8 cellular contexts compared by ENCODE assay signal in the genomic region with DNA sequence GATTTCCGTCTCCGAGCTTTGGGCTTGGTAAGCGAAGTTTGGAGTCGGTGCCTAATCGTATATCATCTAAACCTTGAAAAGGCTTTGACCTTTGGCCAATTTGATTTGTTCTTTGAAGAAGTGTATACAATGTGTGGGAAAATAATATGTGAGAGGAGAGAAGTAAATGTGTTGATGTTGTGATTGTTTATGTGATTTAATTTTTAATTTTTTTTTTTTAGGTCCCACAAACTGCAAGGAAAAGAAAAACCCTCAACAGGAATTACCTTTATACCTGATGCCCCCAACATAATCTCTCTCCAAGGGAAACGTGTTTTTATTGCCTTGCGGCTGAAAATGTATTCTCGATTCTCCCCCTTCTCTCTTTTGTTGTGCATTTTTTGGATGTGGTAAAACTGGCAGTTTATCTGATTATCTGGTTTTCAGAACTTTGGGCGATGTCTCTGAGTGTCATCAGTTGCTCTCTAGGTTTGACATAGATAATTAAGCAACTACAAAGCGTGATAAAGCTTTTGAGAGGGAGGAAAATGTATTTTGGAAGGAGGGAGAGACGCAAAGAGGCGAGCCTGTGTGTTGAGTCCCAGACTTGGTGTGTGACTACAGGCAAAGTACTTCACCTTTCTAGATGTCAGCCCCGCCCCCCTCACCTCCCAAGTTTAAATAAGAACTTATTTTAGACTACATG. TPM values are rescaled to one million over a fixed set of nuclear protein-coding genes. Genes with fewer than 3 reads are reported as not detected.
DNase-seq lines count a peak whose midpoint lies in the region; ATAC-seq, FAIRE-seq and TF ChIP-seq lines count a peak whose summit lies in the region.

No MANE protein-coding gene starts in this region.

- CTCF ChIA-PET in endothelial cell of umbilical vein (lab: Charles Lee): interaction anchor here (0.9 to 2.3 kb wide), 15 partner anchors 9 to 341 kb away, joined by 3 to 22 read pairs (median 4); no protein-coding TSS in a partner anchor

- FAIRE-seq in endothelial cell of umbilical vein (lab: Jason Lieb, UNC): no peak

- H3K79me2 ChIP-seq in endothelial cell of umbilical vein (ENCODE audit: control insufficient read depth, insufficient read depth, low read length): peaks cover 35% of the 10 kb centered on the region

- dilution Hi-C loops in endothelial cell of umbilical vein (cut with MboI; ENCODE audit: extremely low pct_ligation_motif_present, low sequenced_read_pairs): no loop called here

- H3K9me3 Mint-ChIP-seq in osteocyte (ENCODE audit: unreplicated experiment): no peaks in the 10 kb centered on the region

- H3K4me1 ChIP-seq in cardiac muscle cell (ENCODE audit: low read depth): peaks cover 15% of the 10 kb centered on the region
- peaks cover 19% of the 10 kb centered on the region for H3K4me1 ChIP-seq in endothelial cell of umbilical vein (ENCODE audit: control insufficient read depth, extremely low read depth, insufficient read depth, low read length)

- H3K36me3 ChIP-seq in cardiac muscle cell (no peaks in the 10 kb centered on the region), endothelial cell of umbilical vein (ENCODE audit: control insufficient read depth in 2 of 2, extremely low read depth in 1 of 2, insufficient read depth in 2 of 2, low read length in 2 of 2) (no peaks in the 10 kb centered on the region)

- TSS peak; percentile 76 for BruUV-seq in endothelial cell of umbilical vein (replicated peaks; lab: Mats Ljungman, UMichigan)

- peak overlapping the region; percentile 86 for H3K4me2 ChIP-seq in endothelial cell of umbilical vein (ENCODE audit: insufficient read depth, low read length)

- peaks cover 3% of the 10 kb centered on the region for H4K20me1 ChIP-seq in endothelial cell of umbilical vein (replicated peaks; ENCODE audit: control insufficient read depth, extremely low read depth, insufficient read depth, low read length)

- no peaks in the 10 kb centered on the region for H3K9me1 ChIP-seq in endothelial cell of umbilical vein (replicated peaks; ENCODE audit: control insufficient read depth, extremely low read depth, insufficient read depth, low read length)

- no peak for TF ChIP-seq POLR2A in endothelial cell of umbilical vein (IDR thresholded peaks at IDR 0.05; ENCODE audit: low read depth, low read length)

- TF ChIP-seq CTCF in cardiac muscle cell (IDR thresholded peaks at IDR 0.05; ENCODE audit: low read depth, low read length): no peak
- TF ChIP-seq CTCF in endothelial cell of umbilical vein (IDR thresholded peaks at IDR 0.05; ENCODE audit: extremely low read depth in 1 of 2, insufficient read depth in 1 of 2, low read depth in 1 of 2, low read length in 2 of 2): no peak
- TF ChIP-seq CTCF in osteocyte (IDR thresholded peaks at IDR 0.05): no peak

- ATAC-seq in Right ventricle myocardium superior (ENCODE audit: poor library complexity) (no peak), HG02571 (IDR thresholded peaks at IDR 0.05; ENCODE audit: unreplicated experiment) (no peak), GM18502 (IDR thresholded peaks at IDR 0.05; ENCODE audit: poor library complexity, unreplicated experiment) (no peak)

- POLR2A ChIA-PET in endothelial cell of umbilical vein (lab: Charles Lee): no interaction called here

- peak overlapping the region; percentile 94 for H3K9ac ChIP-seq in endothelial cell of umbilical vein (replicated peaks; ENCODE audit: extremely low read depth, insufficient read depth, low read length)

- H3K27me3 ChIP-seq in cardiac muscle cell: no peaks in the 10 kb centered on the region
- no peaks in the 10 kb centered on the region for H3K27me3 ChIP-seq in endothelial cell of umbilical vein (ENCODE audit: control insufficient read depth in 2 of 2, insufficient read depth in 2 of 2, low read length in 2 of 2)

- H3K27ac Mint-ChIP-seq in osteocyte (ENCODE audit: unreplicated experiment): peak overlapping the region; percentile 99

- H3K4me1 Mint-ChIP-seq in osteocyte (ENCODE audit: unreplicated experiment): peaks cover 30% of the 10 kb centered on the region

- no peaks in the 10 kb centered on the region for H3K27me3 Mint-ChIP-seq in osteocyte (ENCODE audit: unreplicated experiment)

- H3K4me3 Mint-ChIP-seq in osteocyte (ENCODE audit: unreplicated experiment): peak overlapping the region; percentile 87

- DNase-seq in cardiac muscle cell (ENCODE audit: low read depth in 1 of 2, low spot score in 1 of 2) (peak in 1 of 2 donors; percentile 27), Right ventricle myocardium superior (no peak), endothelial cell of umbilical vein (ENCODE audit: low read depth, low spot score) (no peak), osteocyte (ENCODE audit: extremely low spot score, unreplicated experiment) (no peak), NCI-H1930 (lab: John Stamatoyannopoulos, UW) (no peak)
- DNase-seq in activated CD4-positive, alpha-beta T cell treated with anti-CD3 and anti-CD28 coated beads, Interleukin-2, amount 50 U/mL, for 48 hours: peak; percentile 35 to 39

- peak overlapping the region; percentile 63 for H2AFZ ChIP-seq in endothelial cell of umbilical vein (ENCODE audit: low read depth, low read length)

- H3K9me3 ChIP-seq in cardiac muscle cell (ENCODE audit: low read depth) (no peaks in the 10 kb centered on the region), endothelial cell of umbilical vein (replicated peaks; ENCODE audit: control insufficient read depth, insufficient read depth, low read length) (no peaks in the 10 kb centered on the region)

- H3K27ac ChIP-seq in cardiac muscle cell: peak overlapping the region; percentile 99
- peak overlapping the region; percentile 90 for H3K27ac ChIP-seq in endothelial cell of umbilical vein (ENCODE audit: insufficient read depth, low read depth, low read length)

- H3K4me3 ChIP-seq in cardiac muscle cell (peak overlapping the region; percentile 98), endothelial cell of umbilical vein (replicated peaks in 1 of 3; ENCODE audit: insufficient read depth in 1 of 3, low read depth in 1 of 3, low read length in 3 of 3) (peak overlapping the region; percentile 44 to 87 (median 58))

- intact Hi-C loops in Right ventricle myocardium superior (cut with DNase I) (loop anchor here (10.0 kb wide), 3 partner anchors 62 to 198 kb away; a partner anchor contains a TSS), endothelial cell of umbilical vein (cut with micrococcal nuclease) (loop anchor here (2.0 to 10.0 kb wide), 4 partner anchors 48 to 682 kb away; a partner anchor contains a TSS)

- H3K36me3 Mint-ChIP-seq in osteocyte (ENCODE audit: unreplicated experiment): no peaks in the 10 kb centered on the region

TF ChIP-seq in endothelial cell of umbilical vein, 7 proteins besides CTCF, POLR2A, EP300 and RAD21:
- TF ChIP-seq GATA2 (IDR thresholded peaks at IDR 0.05; ENCODE audit: insufficient read depth, insufficient read length, low read depth, low read length) (no peak), EZH2 (IDR thresholded peaks at IDR 0.05; ENCODE audit: borderline replicate concordance, low read depth, low read length, severe bottlenecking) (no peak), JUN (IDR thresholded peaks at IDR 0.05; ENCODE audit: borderline replicate concordance, insufficient read depth, insufficient read length, low read depth) (no peak), POLR2AphosphoS5 (IDR thresholded peaks at IDR 0.05; ENCODE audit: insufficient read depth, low read depth, low read length) (no peak), FOS (IDR thresholded peaks at IDR 0.05; ENCODE audit: borderline replicate concordance, insufficient read depth, low read length) (no peak), MYC (IDR thresholded peaks at IDR 0.05; ENCODE audit: low read depth, low read length) (no peak)
- TF ChIP-seq, protein P1, sequence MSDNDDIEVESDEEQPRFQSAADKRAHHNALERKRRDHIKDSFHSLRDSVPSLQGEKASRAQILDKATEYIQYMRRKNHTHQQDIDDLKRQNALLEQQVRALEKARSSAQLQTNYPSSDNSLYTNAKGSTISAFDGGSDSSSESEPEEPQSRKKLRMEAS (IDR thresholded peaks at IDR 0.05; ENCODE audit: insufficient read depth, insufficient read length): no peak

RNA-seq across cellular contexts. Expression of a gene that starts 0.9 kb away (rescaled TPM):
- total RNA-seq in cardiac muscle cell: 33.0 and 43.5 TPM in 2 replicates
- 27.4 and 53.3 TPM in 2 replicates for polyA plus RNA-seq in cardiac muscle cell
- 38.2 TPM for total RNA-seq in Right ventricle myocardium superior
- 59.6 and 65.0 TPM in 2 replicates for total RNA-seq in endothelial cell of umbilical vein
- polyA plus RNA-seq in endothelial cell of umbilical vein: 23.4 and 25.6 TPM in 2 replicates
- 25.8 and 28.9 TPM in 2 replicates for polyA plus RNA-seq in endothelial cell of umbilical vein (2011; cell fraction: cytosol; rRNA removed)
- 92.2 and 123 TPM in 2 replicates for polyA plus RNA-seq in endothelial cell of umbilical vein (2011; cell fraction: nucleus; rRNA removed)
- polyA plus RNA-seq in endothelial cell of umbilical vein (2012): 40.9 and 50.4 TPM in 2 replicates
- polyA minus RNA-seq in endothelial cell of umbilical vein: 93.8 and 119 TPM in 2 replicates
- 30.2 TPM for polyA minus RNA-seq in endothelial cell of umbilical vein (2011; cell fraction: cytosol; rRNA and poly(A)+ RNA removed)
- polyA minus RNA-seq in endothelial cell of umbilical vein (2011; cell fraction: nucleus; rRNA and poly(A)+ RNA removed): 68.9 and 105 TPM in 2 replicates
- 70.6 and 71.5 TPM in 2 replicates for total RNA-seq in osteocyte

Comparison
In these comparisons a context has a peak if more than half of its experiments do, and no peak if none do; other contexts are left out.
1. DNase-seq: peak in activated CD4-positive, alpha-beta T cell treated with anti-CD3 and anti-CD28 coated beads, Interleukin-2, amount 50 U/mL, for 48 hours (2 of 2); none in Right ventricle myocardium superior (single experiment), endothelial cell of umbilical vein (single experiment), osteocyte (single experiment) and NCI-H1930 (0 of 2).